ENCODE assay signal across 10 cellular contexts in genomic region chr6:32318501-32318900, GRCh38. TPM values are rescaled to one million over a fixed set of nuclear protein-coding genes. Genes with fewer than 3 reads are reported as not detected.
"Had no signal": no experiment of that assay in that cellular context is flagged by ENCODE, and none has a peak within 500 bp of the region (broad histone marks: within the 10 kb centered on the region; RNA-seq: fewer than 3 reads in every experiment).

No MANE protein-coding gene starts in this region.

- H3K27ac Mint-ChIP-seq: HFFc6 had no signal

- ATAC-seq: HCT116 had no signal

- H3K9ac ChIP-seq: GM23248 had no signal

- H3K27ac ChIP-seq: GM23248 had no signal

- H3K4me3 Mint-ChIP-seq: GM23338, H9, HFFc6 had no signal

- H3K4me2 ChIP-seq: GM23338 had no signal

- DNase-seq: GM23248, GOT3, H7, H9, HCEC 1CT, HFFc6 had no signal

- H3K4me3 ChIP-seq: GM23248, GM23338 had no signal

- H2AFZ ChIP-seq: GM23248, GM23338 had no signal

- H3K9me3 Mint-ChIP-seq: GM23338, H9, HFFc6 had no signal

RNA-seq across cellular contexts. Expression of gene TSBP1, which starts 53.2 kb away (rescaled TPM):
- total RNA-seq: GM23248, GM23338, H1, H4, H7, H9, HFFc6 had no signal
